18 cellular contexts compared by ENCODE assay signal in the genomic region with DNA sequence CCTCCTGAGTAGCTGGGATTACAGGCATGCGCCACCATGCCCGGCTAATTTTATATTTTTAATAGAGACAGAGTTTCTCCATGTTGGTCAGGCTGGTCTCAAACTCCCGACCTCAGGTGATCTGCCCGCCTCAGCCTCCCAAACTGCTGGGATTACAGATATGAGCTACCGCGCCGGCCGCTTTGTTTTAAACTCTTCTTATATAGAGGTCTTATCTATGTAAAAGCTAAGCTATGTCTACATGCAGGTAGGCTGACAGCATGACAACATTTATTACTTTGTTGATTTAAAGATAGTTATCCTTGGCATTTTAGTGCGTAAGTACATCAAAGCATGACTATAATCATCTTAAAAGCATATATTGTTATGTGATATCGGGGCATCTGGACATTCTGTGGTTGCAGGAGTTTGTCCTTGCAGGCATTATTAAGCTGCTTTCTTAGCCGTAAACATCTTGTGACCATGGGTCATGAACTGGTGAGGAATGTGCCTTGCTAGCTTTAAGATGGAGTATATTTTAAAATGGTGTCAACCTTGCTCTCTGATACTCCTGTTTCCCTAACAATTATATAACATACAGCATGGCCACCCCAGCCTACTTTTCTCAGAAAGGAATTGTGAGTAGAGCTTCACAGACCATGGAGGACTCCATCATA.
"Had no signal": no experiment of that assay in that cellular context is flagged by ENCODE, and none has a peak within 500 bp of the region (broad histone marks: within the 10 kb centered on the region; RNA-seq: fewer than 3 reads in every experiment).

No MANE protein-coding gene starts in this region.

- H3K27me3 Mint-ChIP-seq: activated naive CD4-positive, alpha-beta T cell treated with anti-CD3 and anti-CD28 coated beads, Interleukin-2, amount 50 U/mL, for 24 hours; activated T-cell treated with anti-CD3 and anti-CD28 coated beads, Interleukin-2, amount 50 U/mL, for 24 hours had no signal

- DNase-seq: activated CD4-positive, alpha-beta memory T cell treated with anti-CD3 and anti-CD28 coated beads, Interleukin-2, amount 10 ng/mL, durations not matched to agents 7 days and 5 days; activated CD4-positive, alpha-beta T cell treated with anti-CD3 and anti-CD28 coated beads for 4 hours; activated effector memory CD4-positive, alpha-beta T cell treated with anti-CD3 and anti-CD28 coated beads, Interleukin-2, amount 50 U/mL, for 16 hours; activated T-cell treated with anti-CD3 and anti-CD28 coated beads, Interleukin-2, amount 50 U/mL, for 24 hours; adrenal gland; erythroblast; hippocampal formation; kidney glomerular epithelial cell; occipital lobe; right lobe of liver; upper lobe of left lung had no signal

- H3K27ac ChIP-seq: adrenal gland, cardiac muscle cell, prostate gland, right lobe of liver, suprapubic skin, upper lobe of left lung had no signal

- H3K9me3 Mint-ChIP-seq: activated CD4-positive, alpha-beta memory T cell treated with anti-CD3 and anti-CD28 coated beads, Interleukin-2, amount 10 ng/mL, durations not matched to agents 7 days and 5 days; activated naive CD4-positive, alpha-beta T cell treated with anti-CD3 and anti-CD28 coated beads, Interleukin-2, amount 50 U/mL, for 24 hours; activated T-cell treated with anti-CD3 and anti-CD28 coated beads, Interleukin-2, amount 50 U/mL, for 24 hours; nephron; stimulated activated naive CD8-positive, alpha-beta T cell treated with anti-CD3 and anti-CD28 coated beads, Interleukin-15, Interleukin-2, amounts not matched to agents 100 ng/mL and 50 ng/mL, for 24 hours; WTC11 had no signal

- H3K36me3 ChIP-seq: adrenal gland, cardiac muscle cell, prostate gland, right lobe of liver, suprapubic skin, upper lobe of left lung had no signal

- H3K4me3 ChIP-seq: adrenal gland, cardiac muscle cell, prostate gland, right lobe of liver, suprapubic skin, upper lobe of left lung had no signal

- H3K27me3 ChIP-seq: cardiac muscle cell, right lobe of liver, suprapubic skin, upper lobe of left lung had no signal

- H3K4me1 Mint-ChIP-seq: activated naive CD4-positive, alpha-beta T cell treated with anti-CD3 and anti-CD28 coated beads, Interleukin-2, amount 50 U/mL, for 24 hours; WTC11 had no signal

- H3K4me3 Mint-ChIP-seq: activated CD4-positive, alpha-beta memory T cell treated with anti-CD3 and anti-CD28 coated beads, Interleukin-2, amount 10 ng/mL, durations not matched to agents 7 days and 5 days; activated naive CD4-positive, alpha-beta T cell treated with anti-CD3 and anti-CD28 coated beads, Interleukin-2, amount 50 U/mL, for 24 hours; activated T-cell treated with anti-CD3 and anti-CD28 coated beads, Interleukin-2, amount 50 U/mL, for 24 hours; nephron; stimulated activated naive CD8-positive, alpha-beta T cell treated with anti-CD3 and anti-CD28 coated beads, Interleukin-15, Interleukin-2, amounts not matched to agents 100 ng/mL and 50 ng/mL, for 24 hours; WTC11 had no signal

- ATAC-seq: right lobe of liver, WTC11 had no signal

- H3K9me3 ChIP-seq: adrenal gland, prostate gland, right lobe of liver, suprapubic skin, upper lobe of left lung had no signal

- H3K4me1 ChIP-seq: adrenal gland, prostate gland, right lobe of liver, suprapubic skin, upper lobe of left lung had no signal

- H3K27ac Mint-ChIP-seq: activated CD4-positive, alpha-beta memory T cell treated with anti-CD3 and anti-CD28 coated beads, Interleukin-2, amount 10 ng/mL, durations not matched to agents 7 days and 5 days; activated naive CD4-positive, alpha-beta T cell treated with anti-CD3 and anti-CD28 coated beads, Interleukin-2, amount 50 U/mL, for 24 hours; activated T-cell treated with anti-CD3 and anti-CD28 coated beads, Interleukin-2, amount 50 U/mL, for 24 hours; nephron; stimulated activated naive CD8-positive, alpha-beta T cell treated with anti-CD3 and anti-CD28 coated beads, Interleukin-15, Interleukin-2, amounts not matched to agents 100 ng/mL and 50 ng/mL, for 24 hours; WTC11 had no signal

- H3K36me3 Mint-ChIP-seq: activated naive CD4-positive, alpha-beta T cell treated with anti-CD3 and anti-CD28 coated beads, Interleukin-2, amount 50 U/mL, for 24 hours; WTC11 had no signal
